In the genomic region with DNA sequence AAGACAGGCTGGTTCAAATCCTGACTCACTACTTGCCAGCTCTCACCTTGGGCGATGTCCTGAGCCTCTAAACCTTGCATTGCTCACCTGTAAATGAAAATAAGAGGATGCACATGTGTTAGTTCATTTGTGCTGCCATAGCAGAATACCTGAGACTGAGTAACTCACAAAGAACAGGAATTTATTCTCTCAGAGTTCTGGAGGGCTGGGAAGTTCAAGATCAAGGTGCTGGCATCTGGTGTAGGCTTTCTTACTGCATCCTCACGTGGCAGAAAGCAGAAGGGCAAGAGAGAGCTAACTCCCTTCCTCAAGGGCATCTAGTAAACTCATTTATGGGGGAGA, we compare ENCODE assay signal across 8 cellular contexts.
"Had no signal": no experiment of that assay in that cellular context is flagged by ENCODE, and none has a peak within 500 bp of the region (broad histone marks: within the 10 kb centered on the region; RNA-seq: fewer than 3 reads in every experiment).

No MANE protein-coding gene starts in this region.

- DNase-seq: activated CD4-positive, alpha-beta T cell treated with anti-CD3 and anti-CD28 coated beads for 1 hour; activated gamma-delta T cell; amygdala; naive B cell; retina had no signal

- H3K36me3 ChIP-seq: gastroesophageal sphincter had no signal

- H3K9ac ChIP-seq: parathyroid adenoma had no signal

- ATAC-seq: gastroesophageal sphincter had no signal

- H3K27ac ChIP-seq: gastroesophageal sphincter, parathyroid adenoma had no signal

- H3K4me3 ChIP-seq: gastroesophageal sphincter, skin epidermis had no signal

- H3K4me1 ChIP-seq: gastroesophageal sphincter, parathyroid adenoma had no signal

- H2AFZ ChIP-seq: parathyroid adenoma had no signal

- H3K9me3 ChIP-seq: gastroesophageal sphincter had no signal

- H3K79me2 ChIP-seq: parathyroid adenoma had no signal
